10 cellular contexts compared by ENCODE assay signal in genomic region chr5:52727001-52727400, GRCh38.
A peak's percentile ranks its signal among the peaks of the same experiment; 100 is the strongest.
DNase-seq lines count a peak whose midpoint lies in the region; ATAC-seq and TF ChIP-seq lines count a peak whose summit lies in the region.
"Had no signal": no experiment of that assay in that cellular context is flagged by ENCODE, and none has a peak within 500 bp of the region (broad histone marks: within the 10 kb centered on the region; RNA-seq: fewer than 3 reads in every experiment).

No MANE protein-coding gene starts in this region.

- H3K4me1 ChIP-seq in CD8-positive, alpha-beta T cell (ENCODE audit: insufficient read depth, low read length) = peaks cover 35% of the 10 kb centered on the region
- peaks cover 33 to 37% of the 10 kb centered on the region in 2 donors for H3K4me1 ChIP-seq in naive thymus-derived CD4-positive, alpha-beta T cell (ENCODE audit: control insufficient read depth in 2 of 2, insufficient read depth in 2 of 2, low read length in 2 of 2)

- no peaks in the 10 kb centered on the region for H3K27me3 Mint-ChIP-seq in CD8-positive, alpha-beta T cell (ENCODE audit: low read depth)
- H3K27me3 Mint-ChIP-seq in central memory CD8-positive, alpha-beta T cell = no peaks in the 10 kb centered on the region
- no peaks in the 10 kb centered on the region for H3K27me3 Mint-ChIP-seq in naive thymus-derived CD4-positive, alpha-beta T cell

- POLR2A ChIA-PET in CD8-positive, alpha-beta T cell (lab: Charles Lee) = interaction anchor here (0.6 to 2.4 kb wide), 3 partner anchors 16 to 31 kb away, joined by 3 to 16 read pairs (median 4); no protein-coding TSS in a partner anchor
- POLR2A ChIA-PET in naive thymus-derived CD4-positive, alpha-beta T cell (lab: Charles Lee) = interaction anchor here (0.5 to 4.1 kb wide), 5 partner anchors 13 to 1714 kb away, joined by 3 to 17 read pairs (median 6); no protein-coding TSS in a partner anchor

- intact Hi-C loops in CD8-positive, alpha-beta T cell (cut with DNase I, micrococcal nuclease) = loop anchor here (2.0 to 5.0 kb wide), 4 partner anchors 16 to 60 kb away; partner anchors contain the start of genes ITGA1 (in 1 of the 2) and PELO (in 1 of the 2)
- intact Hi-C loops in naive thymus-derived CD4-positive, alpha-beta T cell (cut with micrococcal nuclease) = loop anchor here in 1 of 2 donors (5.0 to 10.0 kb wide), 3 partner anchors 60 to 358 kb away; partner anchors contain the start of genes ITGA1 and PELO
- intact Hi-C loops in lower leg skin (cut with DNase I; ENCODE audit: low total_unique reads) = no loop called here

- no peaks in the 10 kb centered on the region for H3K9me3 ChIP-seq in CD8-positive, alpha-beta T cell (ENCODE audit: low read length)
- peaks cover 27% of the 10 kb centered on the region for H3K9me3 ChIP-seq in KOPT-K1 (ENCODE audit: insufficient read depth, low read length, poor library complexity, severe bottlenecking)
- H3K9me3 ChIP-seq in naive thymus-derived CD4-positive, alpha-beta T cell (ENCODE audit: control insufficient read depth in 2 of 3, low read length in 3 of 3) = no peaks in the 10 kb centered on the region

- no peak overlapping the region for H3K27ac ChIP-seq in CD8-positive, alpha-beta T cell (ENCODE audit: low read depth, low read length)
- H3K27ac ChIP-seq in KOPT-K1 (ENCODE audit: low read depth, low read length, poor library complexity, severe bottlenecking) = peak overlapping the region; percentile 96
- H3K27ac ChIP-seq in naive thymus-derived CD4-positive, alpha-beta T cell (ENCODE audit: low read depth, low read length) = peak overlapping the region; percentile 23
- H3K27ac ChIP-seq: HL-60 had no signal

- peak overlapping the region; percentile 86 for H3K27ac Mint-ChIP-seq in CD8-positive, alpha-beta T cell
- peak overlapping the region; percentile 73 for H3K27ac Mint-ChIP-seq in central memory CD8-positive, alpha-beta T cell (ENCODE audit: low read depth)
- H3K27ac Mint-ChIP-seq in naive thymus-derived CD4-positive, alpha-beta T cell = peak overlapping the region; percentile 73 to 98 (median 91)

- H3K36me3 ChIP-seq in CD8-positive, alpha-beta T cell (ENCODE audit: insufficient read depth, low read length) = no peaks in the 10 kb centered on the region
- no peaks in the 10 kb centered on the region for H3K36me3 ChIP-seq in KOPT-K1 (ENCODE audit: insufficient read depth, low read length)
- no peaks in the 10 kb centered on the region for H3K36me3 ChIP-seq in naive thymus-derived CD4-positive, alpha-beta T cell (ENCODE audit: control insufficient read depth in 2 of 3, insufficient read depth in 3 of 3, low read length in 3 of 3)

- peaks cover 2% of the 10 kb centered on the region for H3K36me3 Mint-ChIP-seq in CD8-positive, alpha-beta T cell
- H3K36me3 Mint-ChIP-seq in central memory CD8-positive, alpha-beta T cell (ENCODE audit: insufficient read depth) = peaks cover 7% of the 10 kb centered on the region
- peaks cover 0 to 36% (median 12%) of the 10 kb centered on the region in 5 donors for H3K36me3 Mint-ChIP-seq in naive thymus-derived CD4-positive, alpha-beta T cell

- no peaks in the 10 kb centered on the region for H3K27me3 ChIP-seq in CD8-positive, alpha-beta T cell (ENCODE audit: insufficient read depth, low read length)
- no peaks in the 10 kb centered on the region for H3K27me3 ChIP-seq in naive thymus-derived CD4-positive, alpha-beta T cell (ENCODE audit: control insufficient read depth in 2 of 2, insufficient read depth in 2 of 2, low read length in 2 of 2)

- no peak for TF ChIP-seq CTCF in CD8-positive, alpha-beta T cell (IDR thresholded peaks at IDR 0.05)
- no peak for TF ChIP-seq CTCF in lower leg skin (IDR thresholded peaks at IDR 0.05)

- peaks cover 11% of the 10 kb centered on the region for H3K9me3 Mint-ChIP-seq in CD8-positive, alpha-beta T cell
- H3K9me3 Mint-ChIP-seq in central memory CD8-positive, alpha-beta T cell = peaks cover 7% of the 10 kb centered on the region
- H3K9me3 Mint-ChIP-seq in naive thymus-derived CD4-positive, alpha-beta T cell = peaks cover 0 to 16% (median 7%) of the 10 kb centered on the region in 11 donors

- DNase-seq in CD8-positive, alpha-beta T cell = no peak
- DNase-seq in central memory CD8-positive, alpha-beta T cell (ENCODE audit: low spot score in 2 of 2) = no peak
- DNase-seq in naive thymus-derived CD4-positive, alpha-beta T cell = peak in 4 of 9 donors; percentile 23 to 29 (median 24)
- DNase-seq in COLO829 (ENCODE audit: low spot score) (no peak), lower leg skin (ENCODE audit: low spot score in 2 of 2) (no peak)
- DNase-seq: activated CD4-positive, alpha-beta T cell treated with anti-CD3 and anti-CD28 coated beads for 1 hour had no signal

- ATAC-seq in CD8-positive, alpha-beta T cell = no peak
- no peak for ATAC-seq in central memory CD8-positive, alpha-beta T cell (replicated peaks; ENCODE audit: extremely low read depth, poor library complexity, severe bottlenecking)
- no peak for ATAC-seq in naive thymus-derived CD4-positive, alpha-beta T cell
- no peak for ATAC-seq in HG03280 (IDR thresholded peaks at IDR 0.05; ENCODE audit: unreplicated experiment)
- no peak for ATAC-seq in HG02678 (IDR thresholded peaks at IDR 0.05; ENCODE audit: unreplicated experiment)

- H3K4me3 ChIP-seq in CD8-positive, alpha-beta T cell (ENCODE audit: low read depth, low read length) = no peak overlapping the region
- no peak overlapping the region for H3K4me3 ChIP-seq in naive thymus-derived CD4-positive, alpha-beta T cell (ENCODE audit: low read length)
- no peak overlapping the region for H3K4me3 ChIP-seq in lower leg skin (ENCODE audit: low read depth, poor library complexity, severe bottlenecking)

- TF ChIP-seq POLR2A in lower leg skin (IDR thresholded peaks at IDR 0.05) = no peak

- CTCF ChIA-PET in CD8-positive, alpha-beta T cell (lab: Charles Lee) = interaction anchor here (1.9 to 2.5 kb wide), 2 partner anchors 12 to 60 kb away, joined by 6 to 8 read pairs; partner anchors contain the start of genes ITGA1 and PELO
- CTCF ChIA-PET in naive thymus-derived CD4-positive, alpha-beta T cell (lab: Charles Lee) = no interaction called here

- H3K4me1 Mint-ChIP-seq in CD8-positive, alpha-beta T cell (ENCODE audit: low read depth) = peaks cover 72% of the 10 kb centered on the region
- H3K4me1 Mint-ChIP-seq in central memory CD8-positive, alpha-beta T cell = peaks cover 50% of the 10 kb centered on the region
- H3K4me1 Mint-ChIP-seq in naive thymus-derived CD4-positive, alpha-beta T cell = peaks cover 27 to 82% (median 69%) of the 10 kb centered on the region in 7 donors

- no peak overlapping the region for H3K4me3 Mint-ChIP-seq in CD8-positive, alpha-beta T cell
- no peak overlapping the region for H3K4me3 Mint-ChIP-seq in central memory CD8-positive, alpha-beta T cell
- H3K4me3 Mint-ChIP-seq in naive thymus-derived CD4-positive, alpha-beta T cell = peak overlapping the region; percentile 8 to 76 (median 62)

Comparison
In these comparisons a context has a peak if more than half of its experiments do, and no peak if none do; other contexts are left out.
1. H3K4me3 Mint-ChIP-seq: peak in naive thymus-derived CD4-positive, alpha-beta T cell (10 of 10); none in CD8-positive, alpha-beta T cell (single experiment) and central memory CD8-positive, alpha-beta T cell (single experiment).
2. Peak in every context shown above with its lines, with median percentiles within 50 percentile points of each other: H3K27ac Mint-ChIP-seq.